ENCODE assay signal across 19 cellular contexts in the genomic region with DNA sequence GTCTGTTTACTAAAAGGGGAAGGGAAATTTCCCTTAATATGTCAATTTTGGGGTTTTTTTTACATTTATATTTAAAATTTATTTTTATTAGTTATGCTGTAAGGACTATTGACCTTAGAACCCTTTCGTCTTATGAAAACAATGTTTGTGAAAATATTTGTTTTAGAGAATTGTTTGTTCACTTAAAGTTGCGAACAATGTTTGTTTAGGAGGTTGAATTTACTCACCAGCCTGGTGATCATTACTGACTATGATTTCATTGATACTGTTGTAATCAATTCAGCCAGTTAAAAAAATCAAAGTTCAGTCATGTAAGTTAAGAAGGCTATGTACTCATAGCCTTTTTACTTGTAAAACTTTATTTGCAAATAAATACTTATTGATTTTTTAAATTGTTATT. TPM values are rescaled to one million over a fixed set of nuclear protein-coding genes. Genes with fewer than 3 reads are reported as not detected.
A peak's percentile ranks its signal among the peaks of the same experiment; 100 is the strongest.
DNase-seq lines count a peak whose midpoint lies in the region; ATAC-seq and TF ChIP-seq lines count a peak whose summit lies in the region.
"Had no signal": no experiment of that assay in that cellular context is flagged by ENCODE, and none has a peak within 500 bp of the region (broad histone marks: within the 10 kb centered on the region; RNA-seq: fewer than 3 reads in every experiment).

No MANE protein-coding gene starts in this region.

- peak; percentile 58 for DNase-seq in DMS53 (lab: John Stamatoyannopoulos, UW)
- DNase-seq in HuH-7 (ENCODE audit: low spot score) = peak; percentile 19
- DNase-seq in left lobe of liver (ENCODE audit: low spot score) = no peak
- DNase-seq in right lobe of liver = no peak
- DNase-seq in NAMALWA (ENCODE audit: low spot score) = no peak
- DNase-seq in cortex of kidney (lab: John Stamatoyannopoulos, UW) = no peak
- DNase-seq: Caco-2; CD4-positive, CD25-positive, alpha-beta regulatory T cell; CD8-positive, alpha-beta T cell; DMS153; DND-41; GDM1; GOT3; HFFc6 had no signal

- 27% methylated on average over 2 of the region's 2 CpGs for whole genome bisulfite sequencing in right lobe of liver (ENCODE audit: insufficient coverage, low coverage, low lambda C conversion rate, missing lambda C conversion rate)

- ATAC-seq in left lobe of liver (peak; percentile 56), right lobe of liver (peak; percentile 67 to 84 (median 78)), GM18517 (IDR thresholded peaks at IDR 0.05; ENCODE audit: unreplicated experiment) (no peak)
- ATAC-seq: CD8-positive, alpha-beta T cell; GM12878 had no signal

- no peak for TF ChIP-seq CTCF in right lobe of liver (IDR thresholded peaks at IDR 0.05)

- H3K36me3 ChIP-seq in right lobe of liver = no peaks in the 10 kb centered on the region
- H3K36me3 ChIP-seq: BLaER1, HAP-1 had no signal

- intact Hi-C loops in right lobe of liver (cut with DNase I) = no loop called here

- no peak overlapping the region for H3K4me3 ChIP-seq in right lobe of liver
- H3K4me3 ChIP-seq: BLaER1, GM12878, HAP-1 had no signal

- no peaks in the 10 kb centered on the region for H3K9me3 ChIP-seq in right lobe of liver
- H3K9me3 ChIP-seq: BLaER1, Caco-2, HAP-1 had no signal

- no peak for TF ChIP-seq POLR2A in right lobe of liver (IDR thresholded peaks at IDR 0.05)

- no peak overlapping the region for H3K27ac ChIP-seq in right lobe of liver
- H3K27ac ChIP-seq: 22Rv1, BLaER1 had no signal

- no peaks in the 10 kb centered on the region for H3K27me3 ChIP-seq in right lobe of liver
- H3K27me3 ChIP-seq: BLaER1 had no signal

- peaks cover 0 to 12% (median 3%) of the 10 kb centered on the region in 4 donors for H3K4me1 ChIP-seq in right lobe of liver
- H3K4me1 ChIP-seq: BLaER1 had no signal

RNA-seq across cellular contexts. Expression of a gene that starts 27.4 kb away (rescaled TPM):
- total RNA-seq in left lobe of liver (41.3 TPM), right lobe of liver (10 to 100 TPM in 5 of 6 experiments, 1 to 10 TPM in 1; 7.1 to 43.2 (median 18.0) TPM)

Comparison
In these comparisons a context has a peak if more than half of its experiments do, and no peak if none do; other contexts are left out.
1. DNase-seq: peak in DMS53 (single experiment) and HuH-7 (single experiment); none in left lobe of liver (single experiment), right lobe of liver (0 of 3), NAMALWA (single experiment) and cortex of kidney (single experiment).